ENCODE assay signal across 27 cellular contexts in the genomic region with DNA sequence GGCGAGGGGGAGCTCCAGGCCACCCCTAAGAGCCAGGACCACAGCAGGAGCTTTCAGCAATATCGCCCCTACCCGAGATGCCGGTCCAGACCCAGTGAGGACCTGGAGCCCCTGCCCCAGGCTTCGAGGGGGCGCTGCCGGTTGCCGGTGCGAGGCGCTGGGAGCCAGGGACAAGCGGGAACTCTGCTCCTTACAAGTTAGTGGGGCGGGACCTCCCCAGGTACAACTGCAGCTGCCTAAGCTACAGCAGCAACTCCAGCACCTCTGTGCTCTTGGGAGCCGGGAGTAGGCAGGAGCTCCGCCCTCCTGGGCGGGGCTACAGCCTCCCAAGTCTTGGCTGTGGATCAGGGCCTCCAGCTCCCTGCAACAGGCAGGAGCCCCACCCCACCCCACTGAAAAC.
"Had no signal": no experiment of that assay in that cellular context is flagged by ENCODE, and none has a peak within 500 bp of the region (broad histone marks: within the 10 kb centered on the region; RNA-seq: fewer than 3 reads in every experiment).

No MANE protein-coding gene starts in this region.

- H3K9me3 Mint-ChIP-seq: activated B cell treated with CpG ODN at 0.5 μM for 24 hours; activated CD4-positive, alpha-beta memory T cell treated with anti-CD3 and anti-CD28 coated beads, Interleukin-2, amount 10 ng/mL, durations not matched to agents 7 days and 5 days; activated naive CD4-positive, alpha-beta T cell treated with anti-CD3 and anti-CD28 coated beads, Interleukin-2, amount 10 ng/mL, durations not matched to agents 7 days and 5 days; activated naive CD8-positive, alpha-beta T cell treated with anti-CD3 and anti-CD28 coated beads, Interleukin-2, amount 50 U/mL, for 24 hours; immature natural killer cell; stimulated activated naive CD8-positive, alpha-beta T cell treated with anti-CD3 and anti-CD28 coated beads, Interleukin-15, amount 100 ng/mL, for 72 hours had no signal

- H3K4me1 ChIP-seq: right lobe of liver, suprapubic skin, transverse colon, vagina had no signal

- FAIRE-seq: colon, frontal cortex, small intestine had no signal

- H3K9me3 ChIP-seq: ovary, right lobe of liver, suprapubic skin, transverse colon, vagina had no signal

- H3K27ac ChIP-seq: brain microvascular endothelial cell, ovary, right lobe of liver, suprapubic skin, transverse colon, vagina had no signal

- H3K27ac Mint-ChIP-seq: activated B cell treated with CpG ODN at 0.5 μM for 24 hours; activated CD4-positive, alpha-beta memory T cell treated with anti-CD3 and anti-CD28 coated beads, Interleukin-2, amount 10 ng/mL, durations not matched to agents 7 days and 5 days; activated CD8-positive, alpha-beta memory T cell treated with anti-CD3 and anti-CD28 coated beads, Interleukin-2, amount 10 ng/mL, durations not matched to agents 7 days and 5 days; activated naive CD4-positive, alpha-beta T cell treated with anti-CD3 and anti-CD28 coated beads, Interleukin-2, amount 10 ng/mL, durations not matched to agents 7 days and 5 days; activated naive CD8-positive, alpha-beta T cell treated with anti-CD3 and anti-CD28 coated beads, Interleukin-2, amount 50 U/mL, for 24 hours; activated T-helper 2 cell treated with anti-CD3 and anti-CD28 coated beads, Interferon-gamma antibody, Interleukin-2, Interleukin-4, amounts not matched to agents 10 μg/mL and 5 μg/mL and 100 μg/mL, durations not matched to agents 14 hours and 24 hours and 36 hours; immature natural killer cell; memory B cell; naive thymus-derived CD4-positive, alpha-beta T cell; stimulated activated naive CD8-positive, alpha-beta T cell treated with anti-CD3 and anti-CD28 coated beads, Interleukin-15, amount 100 ng/mL, for 72 hours; T-helper 2 cell treated with Interferon-gamma antibody and Interleukin-4, amounts not matched to agents 5 μg/mL and 100 μg/mL, for 36 hours had no signal

- DNase-seq: activated B cell treated with CpG ODN at 0.5 μM for 24 hours; activated CD4-positive, alpha-beta memory T cell treated with anti-CD3 and anti-CD28 coated beads, Interleukin-2, amount 10 ng/mL, durations not matched to agents 7 days and 5 days; activated CD4-positive, alpha-beta T cell treated with anti-CD3 and anti-CD28 coated beads for 48 hours; activated CD8-positive, alpha-beta memory T cell treated with anti-CD3 and anti-CD28 coated beads, Interleukin-2, amount 10 ng/mL, durations not matched to agents 7 days and 5 days; activated naive CD4-positive, alpha-beta T cell treated with anti-CD3 and anti-CD28 coated beads, Interleukin-2, amount 10 ng/mL, durations not matched to agents 7 days and 5 days; activated naive CD8-positive, alpha-beta T cell treated with anti-CD3 and anti-CD28 coated beads, Interleukin-2, amount 50 U/mL, for 24 hours; anterior cingulate cortex; brain microvascular endothelial cell; central memory CD4-positive, alpha-beta T cell; immature natural killer cell; kidney glomerular epithelial cell; left ventricle myocardium superior; naive thymus-derived CD4-positive, alpha-beta T cell; ovary; right lobe of liver; small intestine; stimulated activated CD4-positive, alpha-beta T cell treated with anti-CD3 and anti-CD28 coated beads, Interleukin-15, amount 100 ng/mL, for 24 hours; stimulated activated CD4-positive, alpha-beta T cell treated with anti-CD3 and anti-CD28 coated beads, Interleukin-2, amount 100 ng/mL, for 48 hours; stimulated activated naive CD8-positive, alpha-beta T cell treated with anti-CD3 and anti-CD28 coated beads, Interleukin-15, amount 100 ng/mL, for 72 hours; transverse colon had no signal

- H3K4me3 Mint-ChIP-seq: activated B cell treated with CpG ODN at 0.5 μM for 24 hours; activated CD4-positive, alpha-beta memory T cell treated with anti-CD3 and anti-CD28 coated beads, Interleukin-2, amount 10 ng/mL, durations not matched to agents 7 days and 5 days; activated CD8-positive, alpha-beta memory T cell treated with anti-CD3 and anti-CD28 coated beads, Interleukin-2, amount 10 ng/mL, durations not matched to agents 7 days and 5 days; activated naive CD4-positive, alpha-beta T cell treated with anti-CD3 and anti-CD28 coated beads, Interleukin-2, amount 10 ng/mL, durations not matched to agents 7 days and 5 days; activated naive CD8-positive, alpha-beta T cell treated with anti-CD3 and anti-CD28 coated beads, Interleukin-2, amount 50 U/mL, for 24 hours; immature natural killer cell; memory B cell; naive thymus-derived CD4-positive, alpha-beta T cell; stimulated activated naive CD8-positive, alpha-beta T cell treated with anti-CD3 and anti-CD28 coated beads, Interleukin-15, amount 100 ng/mL, for 72 hours; T-helper 2 cell treated with Interferon-gamma antibody and Interleukin-4, amounts not matched to agents 5 μg/mL and 100 μg/mL, for 36 hours had no signal

- H3K4me1 Mint-ChIP-seq: activated B cell treated with CpG ODN at 0.5 μM for 24 hours; activated CD4-positive, alpha-beta memory T cell treated with anti-CD3 and anti-CD28 coated beads, Interleukin-2, amount 10 ng/mL, durations not matched to agents 7 days and 5 days; activated naive CD4-positive, alpha-beta T cell treated with anti-CD3 and anti-CD28 coated beads, Interleukin-2, amount 10 ng/mL, durations not matched to agents 7 days and 5 days; memory B cell; naive thymus-derived CD4-positive, alpha-beta T cell; stimulated activated naive CD8-positive, alpha-beta T cell treated with anti-CD3 and anti-CD28 coated beads, Interleukin-15, amount 100 ng/mL, for 72 hours had no signal

- H3K4me3 ChIP-seq: ovary, right lobe of liver, suprapubic skin, transverse colon, vagina had no signal

- H3K27me3 Mint-ChIP-seq: activated naive CD4-positive, alpha-beta T cell treated with anti-CD3 and anti-CD28 coated beads, Interleukin-2, amount 10 ng/mL, durations not matched to agents 7 days and 5 days had no signal

- H3K36me3 ChIP-seq: brain microvascular endothelial cell, ovary, right lobe of liver, suprapubic skin, transverse colon, vagina had no signal

- H3K27me3 ChIP-seq: brain microvascular endothelial cell, ovary, right lobe of liver, suprapubic skin, transverse colon, vagina had no signal

- H3K36me3 Mint-ChIP-seq: activated CD8-positive, alpha-beta memory T cell treated with anti-CD3 and anti-CD28 coated beads, Interleukin-2, amount 10 ng/mL, durations not matched to agents 7 days and 5 days; activated naive CD4-positive, alpha-beta T cell treated with anti-CD3 and anti-CD28 coated beads, Interleukin-2, amount 10 ng/mL, durations not matched to agents 7 days and 5 days; immature natural killer cell; memory B cell had no signal

- ATAC-seq: activated CD8-positive, alpha-beta memory T cell treated with anti-CD3 and anti-CD28 coated beads, Interleukin-2, amount 10 ng/mL, durations not matched to agents 7 days and 5 days; activated naive CD8-positive, alpha-beta T cell treated with anti-CD3 and anti-CD28 coated beads, Interleukin-2, amount 50 U/mL, for 24 hours; left ventricle myocardium superior; naive thymus-derived CD4-positive, alpha-beta T cell; stimulated activated naive CD8-positive, alpha-beta T cell treated with anti-CD3 and anti-CD28 coated beads, Interleukin-15, amount 100 ng/mL, for 72 hours had no signal
